In genomic region chr3:149559525-149559924, GRCh38 we compare ENCODE assay signal across 1 cellular context.
TF ChIP-seq lines count a peak whose summit lies in the region.

No MANE protein-coding gene starts in this region.

TF ChIP-seq in GM23338, 12 proteins besides CTCF, POLR2A, EP300 and RAD21:
- no peak for TF ChIP-seq ZNF462 (CRISPR knock-in tag; IDR thresholded peaks at IDR 0.05)
- TF ChIP-seq STAT1 (IDR thresholded peaks at IDR 0.05; ENCODE audit: unreplicated experiment) = no peak
- TF ChIP-seq NANOG (IDR thresholded peaks at IDR 0.05; ENCODE audit: borderline replicate concordance) = no peak
- TF ChIP-seq POLR2AphosphoS5 (IDR thresholded peaks at IDR 0.05; ENCODE audit: low read depth) = no peak
- no peak for TF ChIP-seq CREB1 (CRISPR knock-in tag; IDR thresholded peaks at IDR 0.05; ENCODE audit: low read depth)
- TF ChIP-seq ZNF114 (CRISPR knock-in tag; IDR thresholded peaks at IDR 0.05) = no peak
- TF ChIP-seq ZNF331 (CRISPR knock-in tag; IDR thresholded peaks at IDR 0.05; ENCODE audit: low read depth) = no peak
- no peak for TF ChIP-seq EZH2phosphoT487 (IDR thresholded peaks at IDR 0.05; ENCODE audit: unreplicated experiment)
- TF ChIP-seq JUNB (IDR thresholded peaks at IDR 0.05; ENCODE audit: unreplicated experiment) = no peak
- no peak for TF ChIP-seq ETS1 (IDR thresholded peaks at IDR 0.05)
- TF ChIP-seq REST (IDR thresholded peaks at IDR 0.05; ENCODE audit: unreplicated experiment) = no peak
- no peak for TF ChIP-seq EZH2 (IDR thresholded peaks at IDR 0.05; ENCODE audit: low read depth, unreplicated experiment)
TF ChIP-seq in GM23338: peak in this region for 0.
